ENCODE assay signal across 8 cellular contexts in genomic region chr4:47531241-47531953, GRCh38. TPM values are rescaled to one million over a fixed set of nuclear protein-coding genes. Genes with fewer than 3 reads are reported as not detected.
DNase-seq lines count a peak whose midpoint lies in the region; ATAC-seq and TF ChIP-seq lines count a peak whose summit lies in the region.

No MANE protein-coding gene starts in this region.

- peak; percentile 100 for ATAC-seq in GM21825 (IDR thresholded peaks at IDR 0.05; ENCODE audit: unreplicated experiment)
- ATAC-seq in activated CD8-positive, alpha-beta memory T cell treated with anti-CD3 and anti-CD28 coated beads, Interleukin-2, amount 10 ng/mL, durations not matched to agents 7 days and 5 days: peak; percentile 95

- H3K4me1 ChIP-seq in rectal smooth muscle tissue (ENCODE audit: control insufficient read depth, insufficient read depth, low read length): peaks cover 16% of the 10 kb centered on the region

- H3K4me3 ChIP-seq in rectal smooth muscle tissue (ENCODE audit: low read length): no peak overlapping the region

- no peaks in the 10 kb centered on the region for H3K27me3 ChIP-seq in rectal smooth muscle tissue (ENCODE audit: control insufficient read depth, insufficient read depth, low read length)

- H3K4me3 Mint-ChIP-seq in activated CD8-positive, alpha-beta memory T cell treated with anti-CD3 and anti-CD28 coated beads, Interleukin-2, amount 10 ng/mL, durations not matched to agents 7 days and 5 days: peak overlapping the region; percentile 46

- peak overlapping the region; percentile 94 for H3K27ac Mint-ChIP-seq in activated CD8-positive, alpha-beta memory T cell treated with anti-CD3 and anti-CD28 coated beads, Interleukin-2, amount 10 ng/mL, durations not matched to agents 7 days and 5 days

- POLR2A ChIA-PET in GM10248 (lab: Yijun Ruan, JAX): no interaction called here

- CTCF ChIA-PET in GM10248 (lab: Yijun Ruan, JAX): interaction anchor here (0.8 to 3.9 kb wide), 5 partner anchors 12 to 40 kb away, joined by 3 to 20 read pairs (median 5); no protein-coding TSS in a partner anchor
- CTCF ChIA-PET in activated CD8-positive, alpha-beta memory T cell treated with anti-CD3 and anti-CD28 coated beads, Interleukin-2, amount 10 ng/mL, durations not matched to agents 7 days and 5 days (lab: Charles Lee): interaction anchor here (1.4 to 2.6 kb wide), 3 partner anchors 21 to 68 kb away, joined by 4 to 14 read pairs (median 9); partner anchors contain the start of gene COMMD8

- no peaks in the 10 kb centered on the region for H3K27me3 Mint-ChIP-seq in activated CD8-positive, alpha-beta memory T cell treated with anti-CD3 and anti-CD28 coated beads, Interleukin-2, amount 10 ng/mL, durations not matched to agents 7 days and 5 days

- TF ChIP-seq CTCF in GM10248 (IDR thresholded peaks at IDR 0.05; ENCODE audit: control extremely low read depth, extremely low read depth, low read depth, missing control alignments): no peak

- H3K9me3 Mint-ChIP-seq in activated CD8-positive, alpha-beta memory T cell treated with anti-CD3 and anti-CD28 coated beads, Interleukin-2, amount 10 ng/mL, durations not matched to agents 7 days and 5 days (ENCODE audit: low read depth): peaks cover 10% of the 10 kb centered on the region

- DNase-seq in GM10248 (ENCODE audit: extremely low spot score): peak; percentile 34
- peak; percentile 82 for DNase-seq in KBM-7
- DNase-seq in activated CD8-positive, alpha-beta memory T cell treated with anti-CD3 and anti-CD28 coated beads, Interleukin-2, amount 10 ng/mL, durations not matched to agents 7 days and 5 days: peak; percentile 90
- DNase-seq in fibroblast of peridontal ligament (ENCODE audit: extremely low read depth): peak; percentile 82
- no peak for DNase-seq in NCI-H1930 (lab: John Stamatoyannopoulos, UW)
- no peak for DNase-seq in NCI-H1092 treated with DMSO at 0.1 percent for 48 hours (lab: John Stamatoyannopoulos, UW)

- no peak overlapping the region for H3K9ac ChIP-seq in rectal smooth muscle tissue (ENCODE audit: low read length)

- in situ Hi-C loops in KBM-7 (cut with MboI; ENCODE audit: low pct_unique_long_range_greater_than_20kb, low sequenced_read_pairs): no loop called here

- peaks cover 75% of the 10 kb centered on the region for H3K36me3 Mint-ChIP-seq in activated CD8-positive, alpha-beta memory T cell treated with anti-CD3 and anti-CD28 coated beads, Interleukin-2, amount 10 ng/mL, durations not matched to agents 7 days and 5 days

- peak overlapping the region; percentile 38 for H3K27ac ChIP-seq in rectal smooth muscle tissue (ENCODE audit: low read depth, low read length)

- H3K36me3 ChIP-seq in rectal smooth muscle tissue (ENCODE audit: control insufficient read depth, insufficient read depth, low read length): no peaks in the 10 kb centered on the region

- H3K4me1 Mint-ChIP-seq in activated CD8-positive, alpha-beta memory T cell treated with anti-CD3 and anti-CD28 coated beads, Interleukin-2, amount 10 ng/mL, durations not matched to agents 7 days and 5 days: peaks cover 70% of the 10 kb centered on the region

RNA-seq across cellular contexts. Expression of gene ATP10D, which starts 46.3 kb away (rescaled TPM):
- total RNA-seq in activated CD8-positive, alpha-beta memory T cell treated with anti-CD3 and anti-CD28 coated beads, Interleukin-2, amount 10 ng/mL, durations not matched to agents 7 days and 5 days: 10 to 100 TPM; 18.9 to 25.9 TPM

Comparison
In these comparisons a context has a peak if more than half of its experiments do, and no peak if none do; other contexts are left out.
1. DNase-seq: peak in GM10248 (single experiment), KBM-7 (single experiment), activated CD8-positive, alpha-beta memory T cell treated with anti-CD3 and anti-CD28 coated beads, Interleukin-2, amount 10 ng/mL, durations not matched to agents 7 days and 5 days (single experiment) and fibroblast of peridontal ligament (single experiment); none in NCI-H1930 (0 of 2) and NCI-H1092 treated with DMSO at 0.1 percent for 48 hours (single experiment).